8 cellular contexts compared by ENCODE assay signal in the genomic region with DNA sequence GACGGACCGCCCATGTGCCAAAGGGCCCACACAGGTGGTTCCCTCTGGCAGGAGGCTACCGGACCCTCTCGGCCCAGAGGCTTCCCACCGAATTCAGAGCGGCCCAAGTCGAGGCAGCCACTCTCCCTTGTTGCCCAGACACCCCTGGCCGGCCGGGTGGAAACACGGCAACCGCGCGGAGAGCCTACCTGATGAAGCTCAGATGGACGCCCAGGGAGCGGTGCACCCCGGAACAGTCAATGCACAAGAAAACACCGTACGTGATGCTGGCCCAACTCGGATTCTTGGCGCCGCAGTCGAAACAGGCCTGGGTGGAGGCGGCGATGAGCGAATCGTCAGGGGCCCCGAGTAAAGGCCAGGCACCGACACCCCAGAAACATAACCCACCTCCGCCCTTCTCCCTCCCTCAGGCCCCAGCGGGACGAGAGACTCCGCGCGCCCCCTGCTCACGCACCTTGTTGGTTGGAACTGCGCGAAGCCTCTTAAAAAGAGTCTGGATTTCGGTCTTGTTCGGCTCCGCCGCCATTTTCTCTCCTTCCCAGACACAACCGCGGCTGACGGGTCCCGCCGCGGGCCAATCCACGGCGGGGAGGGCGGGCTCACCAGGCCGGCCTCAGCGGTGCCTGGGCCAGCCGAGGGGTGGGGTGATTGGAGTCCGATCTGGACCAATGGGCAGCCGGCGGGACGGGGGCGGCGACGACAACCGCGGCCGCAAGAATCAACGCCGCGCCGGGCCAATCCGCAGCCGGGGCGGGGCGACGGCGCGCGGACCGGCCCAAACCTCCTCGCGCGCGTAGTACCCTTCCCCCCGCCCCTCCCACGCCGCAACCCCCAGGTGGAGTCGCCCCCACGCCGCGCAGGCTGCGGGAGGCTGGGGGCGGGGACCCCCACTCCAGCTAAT. TPM values are rescaled to one million over a fixed set of nuclear protein-coding genes. Genes with fewer than 3 reads are reported as not detected.
DNase-seq lines count a peak whose midpoint lies in the region; ATAC-seq and TF ChIP-seq lines count a peak whose summit lies in the region.

A gene (minus strand): TSS at position 552 of the 901 bp plus-strand sequence. CDS start 26 bp downstream, at position 526.

- H3K4me1 ChIP-seq in esophagus (ENCODE audit: control insufficient read depth in 2 of 2, insufficient read depth in 2 of 2, low read length in 1 of 2) = peaks cover 9 to 24% of the 10 kb centered on the region in 2 donors
- peaks cover 17 to 48% of the 10 kb centered on the region in 2 donors for H3K4me1 ChIP-seq in muscle layer of duodenum (ENCODE audit: control insufficient read depth in 1 of 2, insufficient read depth in 2 of 2, low read length in 2 of 2)

- DNase-seq in DMS79 treated with DMSO at 0.1 percent for 48 hours (lab: John Stamatoyannopoulos, UW) (peak; percentile 87), KG1 (lab: John Stamatoyannopoulos, UW) (peak; percentile 86)
- peak; percentile 91 for DNase-seq in activated T-cell treated with anti-CD3 and anti-CD28 coated beads, Interleukin-2, amount 50 U/mL, for 4 hours
- peak; percentile 86 for DNase-seq in stimulated activated CD8-positive, alpha-beta memory T cell treated with anti-CD3 and anti-CD28 coated beads, Interleukin-7, amount 100 ng/mL, for 24 hours (ENCODE audit: low read depth)

- no peaks in the 10 kb centered on the region for H3K9me3 Mint-ChIP-seq in activated T-cell treated with anti-CD3 and anti-CD28 coated beads, Interleukin-2, amount 50 U/mL, for 4 hours

- 0 to 1% methylated on average over 81 to 89 of the region's 89 CpGs for WGBS in esophagus, 2 donors

- H3K4me3 Mint-ChIP-seq in activated T-cell treated with anti-CD3 and anti-CD28 coated beads, Interleukin-2, amount 50 U/mL, for 4 hours = peak within 1 kb of the TSS; percentile 96

- ATAC-seq in GM21737 (IDR thresholded peaks at IDR 0.05; ENCODE audit: unreplicated experiment) = peak; percentile 91
- ATAC-seq in activated T-cell treated with anti-CD3 and anti-CD28 coated beads, Interleukin-2, amount 50 U/mL, for 4 hours = peak; percentile 97 to 98

- H3K36me3 ChIP-seq in esophagus (ENCODE audit: control insufficient read depth in 2 of 2, insufficient read depth in 2 of 2, low read length in 1 of 2) = peaks cover 8 to 35% of the 10 kb centered on the region in 2 donors
- H3K36me3 ChIP-seq in muscle layer of duodenum (ENCODE audit: control insufficient read depth in 1 of 2, insufficient read depth in 2 of 2, low read length in 2 of 2) = peaks cover 33 to 61% of the 10 kb centered on the region in 2 donors

- H3K27ac ChIP-seq in esophagus (ENCODE audit: low read depth in 2 of 2, low read length in 1 of 2) (peak within 1 kb of the TSS; percentile 97 to 98), muscle layer of duodenum (ENCODE audit: low read length) (peak within 1 kb of the TSS; percentile 96)

- H3K9me3 ChIP-seq in esophagus (ENCODE audit: control insufficient read depth in 2 of 2, insufficient read depth in 1 of 2, low read depth in 1 of 2, low read length in 1 of 2) (no peaks in the 10 kb centered on the region), muscle layer of duodenum (ENCODE audit: control insufficient read depth in 1 of 2, low read length in 2 of 2) (no peaks in the 10 kb centered on the region)

- peak within 1 kb of the TSS; percentile 93 to 94 for H3K4me3 ChIP-seq in esophagus (ENCODE audit: low read depth in 1 of 2, low read length in 2 of 2)
- peak within 1 kb of the TSS; percentile 82 to 100 for H3K4me3 ChIP-seq in muscle layer of duodenum (ENCODE audit: low read depth in 1 of 2, low read length in 2 of 2)

- H3K27me3 Mint-ChIP-seq in activated T-cell treated with anti-CD3 and anti-CD28 coated beads, Interleukin-2, amount 50 U/mL, for 4 hours (ENCODE audit: low read depth) = no peaks in the 10 kb centered on the region

- no peaks in the 10 kb centered on the region for H3K27me3 ChIP-seq in esophagus (ENCODE audit: control insufficient read depth in 1 of 2, insufficient read depth in 2 of 2, low read length in 2 of 2)
- no peaks in the 10 kb centered on the region for H3K27me3 ChIP-seq in muscle layer of duodenum (ENCODE audit: low read depth, low read length)

- peaks cover 36% of the 10 kb centered on the region for H3K4me1 Mint-ChIP-seq in activated T-cell treated with anti-CD3 and anti-CD28 coated beads, Interleukin-2, amount 50 U/mL, for 4 hours (ENCODE audit: low read depth)

- peaks cover 10% of the 10 kb centered on the region for H3K36me3 Mint-ChIP-seq in activated T-cell treated with anti-CD3 and anti-CD28 coated beads, Interleukin-2, amount 50 U/mL, for 4 hours (ENCODE audit: insufficient read depth)

TF ChIP-seq in PFSK-1, 5 proteins besides CTCF, POLR2A, EP300 and RAD21:
- TF ChIP-seq FOXP2 (optimal IDR thresholded peaks at IDR 0.05; ENCODE audit: borderline replicate concordance, extremely low read depth, extremely low read length, insufficient read depth) (peak; percentile 77), SIN3A (IDR thresholded peaks at IDR 0.05; ENCODE audit: borderline replicate concordance, insufficient read depth, low read length) (no peak), TAF1 (IDR thresholded peaks at IDR 0.05; ENCODE audit: borderline replicate concordance, insufficient read depth, low read length) (peak; percentile 97), POLR2AphosphoS5 (IDR thresholded peaks at IDR 0.05; ENCODE audit: low read depth, low read length) (peak; percentile 86)
- TF ChIP-seq, protein P1, sequence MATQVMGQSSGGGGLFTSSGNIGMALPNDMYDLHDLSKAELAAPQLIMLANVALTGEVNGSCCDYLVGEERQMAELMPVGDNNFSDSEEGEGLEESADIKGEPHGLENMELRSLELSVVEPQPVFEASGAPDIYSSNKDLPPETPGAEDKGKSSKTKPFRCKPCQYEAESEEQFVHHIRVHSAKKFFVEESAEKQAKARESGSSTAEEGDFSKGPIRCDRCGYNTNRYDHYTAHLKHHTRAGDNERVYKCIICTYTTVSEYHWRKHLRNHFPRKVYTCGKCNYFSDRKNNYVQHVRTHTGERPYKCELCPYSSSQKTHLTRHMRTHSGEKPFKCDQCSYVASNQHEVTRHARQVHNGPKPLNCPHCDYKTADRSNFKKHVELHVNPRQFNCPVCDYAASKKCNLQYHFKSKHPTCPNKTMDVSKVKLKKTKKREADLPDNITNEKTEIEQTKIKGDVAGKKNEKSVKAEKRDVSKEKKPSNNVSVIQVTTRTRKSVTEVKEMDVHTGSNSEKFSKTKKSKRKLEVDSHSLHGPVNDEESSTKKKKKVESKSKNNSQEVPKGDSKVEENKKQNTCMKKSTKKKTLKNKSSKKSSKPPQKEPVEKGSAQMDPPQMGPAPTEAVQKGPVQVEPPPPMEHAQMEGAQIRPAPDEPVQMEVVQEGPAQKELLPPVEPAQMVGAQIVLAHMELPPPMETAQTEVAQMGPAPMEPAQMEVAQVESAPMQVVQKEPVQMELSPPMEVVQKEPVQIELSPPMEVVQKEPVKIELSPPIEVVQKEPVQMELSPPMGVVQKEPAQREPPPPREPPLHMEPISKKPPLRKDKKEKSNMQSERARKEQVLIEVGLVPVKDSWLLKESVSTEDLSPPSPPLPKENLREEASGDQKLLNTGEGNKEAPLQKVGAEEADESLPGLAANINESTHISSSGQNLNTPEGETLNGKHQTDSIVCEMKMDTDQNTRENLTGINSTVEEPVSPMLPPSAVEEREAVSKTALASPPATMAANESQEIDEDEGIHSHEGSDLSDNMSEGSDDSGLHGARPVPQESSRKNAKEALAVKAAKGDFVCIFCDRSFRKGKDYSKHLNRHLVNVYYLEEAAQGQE (IDR thresholded peaks at IDR 0.05; ENCODE audit: insufficient read depth in 1 of 2, low read depth in 2 of 2, low read length in 2 of 2) = no peak

RNA-seq across cellular contexts. Expression of the gene that starts here (rescaled TPM):
- polyA plus RNA-seq in PFSK-1 (2012; ENCODE audit: insufficient read length, low read depth) = 51.0 TPM
- total RNA-seq in activated T-cell treated with anti-CD3 and anti-CD28 coated beads, Interleukin-2, amount 50 U/mL, for 4 hours = 100 to 1,000 TPM in 2 of 3 donors, 10 to 100 TPM in 1; 98.5 to 110 (median 104) TPM
- 10 to 100 TPM; 47.7 to 49.6 TPM for polyA plus RNA-seq in esophagus

Comparison
In these comparisons a context has a peak if more than half of its experiments do, and no peak if none do; other contexts are left out.
1. Peak in every context shown above with its lines: DNase-seq, ATAC-seq, H3K4me3 ChIP-seq and H3K27ac ChIP-seq.